Comparison of ENCODE assay signal across 19 cellular contexts in genomic region chr14:104297313-104297704, GRCh38.
"Had no signal": no experiment of that assay in that cellular context is flagged by ENCODE, and none has a peak within 500 bp of the region (broad histone marks: within the 10 kb centered on the region; RNA-seq: fewer than 3 reads in every experiment).

No MANE protein-coding gene starts in this region.

- H3K27me3 ChIP-seq: foreskin keratinocyte, pancreas, vagina had no signal

- H3K4me1 Mint-ChIP-seq: activated naive CD4-positive, alpha-beta T cell treated with anti-CD3 and anti-CD28 coated beads, Interleukin-2, amount 10 ng/mL, durations not matched to agents 7 days and 5 days; activated naive CD8-positive, alpha-beta T cell treated with anti-CD3 and anti-CD28 coated beads, Interleukin-2, amount 50 U/mL, for 24 hours; natural killer cell; stimulated activated naive B cell treated with anti-CD40 and anti-IgM and Interleukin-4, amounts not matched to agents 10 μg/mL and 1 μg/mL and 100 μg/mL, for 72 hours; T-helper 17 cell had no signal

- H3K36me3 ChIP-seq: left lung, pancreas, sigmoid colon, vagina had no signal

- H3K4me3 Mint-ChIP-seq: activated CD4-positive, alpha-beta memory T cell treated with anti-CD3 and anti-CD28 coated beads for 36 hours; activated naive CD4-positive, alpha-beta T cell treated with anti-CD3 and anti-CD28 coated beads, Interleukin-2, amount 10 ng/mL, durations not matched to agents 7 days and 5 days; activated naive CD8-positive, alpha-beta T cell treated with anti-CD3 and anti-CD28 coated beads, Interleukin-2, amount 50 U/mL, for 24 hours; natural killer cell; stimulated activated naive B cell treated with anti-CD40 and anti-IgM and Interleukin-4, amounts not matched to agents 10 μg/mL and 1 μg/mL and 100 μg/mL, for 72 hours; T-helper 17 cell had no signal

- H3K4me2 ChIP-seq: smooth muscle cell had no signal

- H3K27ac Mint-ChIP-seq: activated CD4-positive, alpha-beta memory T cell treated with anti-CD3 and anti-CD28 coated beads for 36 hours; activated naive CD4-positive, alpha-beta T cell treated with anti-CD3 and anti-CD28 coated beads, Interleukin-2, amount 10 ng/mL, durations not matched to agents 7 days and 5 days; activated naive CD8-positive, alpha-beta T cell treated with anti-CD3 and anti-CD28 coated beads, Interleukin-2, amount 50 U/mL, for 24 hours; natural killer cell; stimulated activated naive B cell treated with anti-CD40 and anti-IgM and Interleukin-4, amounts not matched to agents 10 μg/mL and 1 μg/mL and 100 μg/mL, for 72 hours; T-helper 17 cell had no signal

- H3K4me3 ChIP-seq: left lung, pancreas, sigmoid colon, smooth muscle cell, vagina had no signal

- H3K27me3 Mint-ChIP-seq: activated naive CD4-positive, alpha-beta T cell treated with anti-CD3 and anti-CD28 coated beads, Interleukin-2, amount 10 ng/mL, durations not matched to agents 7 days and 5 days had no signal

- H3K9me3 ChIP-seq: left lung, pancreas, sigmoid colon, vagina had no signal

- ATAC-seq: activated naive CD8-positive, alpha-beta T cell treated with anti-CD3 and anti-CD28 coated beads, Interleukin-2, amount 50 U/mL, for 24 hours; foreskin keratinocyte; left lung; natural killer cell; stimulated activated naive B cell treated with anti-CD40 and anti-IgM and Interleukin-4, amounts not matched to agents 10 μg/mL and 1 μg/mL and 100 μg/mL, for 72 hours; T-helper 17 cell had no signal

- H3K9me3 Mint-ChIP-seq: activated naive CD8-positive, alpha-beta T cell treated with anti-CD3 and anti-CD28 coated beads, Interleukin-2, amount 50 U/mL, for 24 hours; natural killer cell had no signal

- FAIRE-seq: pancreas had no signal

- DNase-seq: activated CD4-positive, alpha-beta memory T cell treated with anti-CD3 and anti-CD28 coated beads for 36 hours; activated CD4-positive, alpha-beta T cell treated with anti-CD3 and anti-CD28 coated beads for 48 hours; activated naive CD4-positive, alpha-beta T cell treated with anti-CD3 and anti-CD28 coated beads, Interleukin-2, amount 10 ng/mL, durations not matched to agents 7 days and 5 days; activated naive CD8-positive, alpha-beta T cell treated with anti-CD3 and anti-CD28 coated beads, Interleukin-2, amount 50 U/mL, for 24 hours; activated T-cell treated with anti-CD3 and anti-CD28 coated beads for 4 hours; effector CD8-positive, alpha-beta T cell; foreskin keratinocyte; midbrain; natural killer cell; stimulated activated CD4-positive, alpha-beta T cell treated with anti-CD3 and anti-CD28 coated beads, Interleukin-2, amount 100 ng/mL, for 48 hours; stimulated activated CD8-positive, alpha-beta memory T cell treated with anti-CD3 and anti-CD28 coated beads, Interleukin-4, amount 100 ng/mL, for 48 hours; stimulated activated naive B cell treated with anti-CD40 and anti-IgM and Interleukin-4, amounts not matched to agents 10 μg/mL and 1 μg/mL and 100 μg/mL, for 72 hours; trophoblast cell had no signal

- H3K27ac ChIP-seq: foreskin keratinocyte, left lung, pancreas, sigmoid colon, vagina had no signal

- H3K36me3 Mint-ChIP-seq: activated CD4-positive, alpha-beta memory T cell treated with anti-CD3 and anti-CD28 coated beads for 36 hours; activated naive CD4-positive, alpha-beta T cell treated with anti-CD3 and anti-CD28 coated beads, Interleukin-2, amount 10 ng/mL, durations not matched to agents 7 days and 5 days; natural killer cell had no signal

- H3K4me1 ChIP-seq: foreskin keratinocyte, left lung, sigmoid colon, vagina had no signal
